8 cellular contexts compared by ENCODE assay signal in the genomic region with DNA sequence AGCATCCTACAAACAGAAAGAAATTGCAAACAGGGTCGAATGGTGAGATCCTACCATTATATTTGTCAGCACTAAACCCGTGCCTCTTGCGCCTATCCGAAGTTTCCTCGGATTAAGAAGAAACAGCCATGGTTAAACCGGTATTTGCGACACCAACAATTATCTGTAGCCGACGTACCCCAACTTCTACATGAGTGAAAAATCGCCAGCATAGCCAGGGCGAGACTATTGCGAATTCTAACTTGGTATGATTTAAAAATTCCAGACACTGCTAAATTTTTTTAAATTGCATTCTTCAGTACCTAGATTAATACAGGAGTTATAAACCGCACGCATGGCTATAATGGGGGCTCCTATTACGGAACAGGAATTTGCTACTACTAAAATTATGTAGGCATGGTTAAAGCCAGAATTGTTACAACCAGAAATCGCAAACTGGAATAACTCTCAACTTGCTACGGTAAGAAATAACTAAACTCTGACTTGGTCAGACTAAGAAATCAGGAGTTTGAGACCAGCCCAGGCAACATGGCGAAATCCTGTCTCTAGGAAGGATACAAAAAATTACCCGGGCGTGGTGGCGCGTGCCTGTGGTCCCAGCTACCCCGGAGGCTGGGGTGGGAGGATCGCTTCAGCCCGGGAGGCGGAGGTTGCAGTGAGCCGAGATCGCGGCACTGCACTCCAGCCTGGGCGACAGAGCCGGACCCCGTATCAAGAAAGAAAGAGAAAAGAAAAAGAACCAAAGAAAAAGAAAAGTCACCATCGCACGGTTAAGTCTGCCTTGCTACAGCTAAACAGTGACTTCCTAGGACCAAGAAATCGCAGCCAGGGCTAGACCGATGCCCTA. TPM values are rescaled to one million over a fixed set of nuclear protein-coding genes. Genes with fewer than 3 reads are reported as not detected.
DNase-seq lines count a peak whose midpoint lies in the region; ATAC-seq, FAIRE-seq and TF ChIP-seq lines count a peak whose summit lies in the region.

No MANE protein-coding gene starts in this region.

- H3K27me3 Mint-ChIP-seq in IgD-negative memory B cell (no peaks in the 10 kb centered on the region), immature natural killer cell (ENCODE audit: low read depth in 3 of 3) (peaks cover 7 to 39% (median 22%) of the 10 kb centered on the region in 3 donors)
- H3K27me3 Mint-ChIP-seq in T-helper 2 cell treated with Interferon-gamma antibody and Interleukin-4, amounts not matched to agents 5 μg/mL and 100 μg/mL, for 36 hours (ENCODE audit: low read depth), result peaks cover 2% of the 10 kb centered on the region

- intact Hi-C loops in body of pancreas (cut with DNase I), result no loop called here

- CTCF ChIA-PET in AG04449 (lab: Yijun Ruan, JAX), result interaction anchor here (0.7 to 3.3 kb wide), 13 partner anchors 10 to 156 kb away, joined by 3 to 45 read pairs (median 6); a partner anchor contains a TSS

- peaks cover 22% of the 10 kb centered on the region for H3K4me1 ChIP-seq in body of pancreas

- H3K9me3 ChIP-seq in body of pancreas, result no peaks in the 10 kb centered on the region

- H3K27ac ChIP-seq in body of pancreas (peak overlapping the region; percentile 90 to 98 (median 96)), skin epidermis (peak overlapping the region; percentile 93 to 100 (median 99))

- peak in 1 of 3 donors; percentile 36 for TF ChIP-seq POLR2A in body of pancreas (IDR thresholded peaks at IDR 0.05)

- H3K9me3 Mint-ChIP-seq in IgD-negative memory B cell (no peaks in the 10 kb centered on the region), immature natural killer cell (no peaks in the 10 kb centered on the region)
- H3K9me3 Mint-ChIP-seq in T-helper 2 cell treated with Interferon-gamma antibody and Interleukin-4, amounts not matched to agents 5 μg/mL and 100 μg/mL, for 36 hours, result peaks cover 3% of the 10 kb centered on the region

- WGBS in body of pancreas, 2 donors, result 0 to 1% methylated on average over 36 of the region's 36 CpGs

- H3K4me1 Mint-ChIP-seq in IgD-negative memory B cell (peaks cover 24 to 29% (median 28%) of the 10 kb centered on the region in 3 donors), immature natural killer cell (peaks cover 48 to 56% of the 10 kb centered on the region in 2 donors)
- H3K4me1 Mint-ChIP-seq in T-helper 2 cell treated with Interferon-gamma antibody and Interleukin-4, amounts not matched to agents 5 μg/mL and 100 μg/mL, for 36 hours (ENCODE audit: low read depth), result peaks cover 33% of the 10 kb centered on the region

- H3K4me3 ChIP-seq in AG04449 (ENCODE audit: low read depth, low read length), result peak overlapping the region; percentile 86
- peak overlapping the region; percentile 66 to 71 for H3K4me3 ChIP-seq in body of pancreas
- H3K4me3 ChIP-seq in skin epidermis, result peak overlapping the region; percentile 49 to 91 (median 82)

- H3K27ac Mint-ChIP-seq in IgD-negative memory B cell (peak overlapping the region; percentile 91 to 100 (median 100)), immature natural killer cell (peak overlapping the region; percentile 97 to 99 (median 99))
- H3K27ac Mint-ChIP-seq in T-helper 2 cell treated with Interferon-gamma antibody and Interleukin-4, amounts not matched to agents 5 μg/mL and 100 μg/mL, for 36 hours, result peak overlapping the region; percentile 100

- DNase-seq in AG04449 (ENCODE audit: low read depth, low spot score), result no peak
- no peak for DNase-seq in GM19239 (ENCODE audit: insufficient read length, low spot score)
- DNase-seq in T-helper 2 cell treated with Interferon-gamma antibody and Interleukin-4, amounts not matched to agents 5 μg/mL and 100 μg/mL, for 36 hours (ENCODE audit: low spot score), result peak; percentile 58
- peak; percentile 54 to 69 (median 58) for DNase-seq in body of pancreas
- DNase-seq in immature natural killer cell, result peak in 2 of 3 donors; percentile 34 to 68
- no peak for DNase-seq in omental fat pad (ENCODE audit: low spot score)

- TF ChIP-seq CTCF in AG04449 (IDR thresholded peaks at IDR 0.05; ENCODE audit: insufficient read depth, low read length, missing control alignments), result no peak
- no peak for TF ChIP-seq CTCF in body of pancreas (IDR thresholded peaks at IDR 0.05)
- no peak for TF ChIP-seq CTCF in omental fat pad (IDR thresholded peaks at IDR 0.05)

- ATAC-seq in body of pancreas (peak; percentile 25), omental fat pad (ENCODE audit: low FRiP score) (no peak)

- H3K4me3 Mint-ChIP-seq in IgD-negative memory B cell (peak overlapping the region; percentile 88 to 99 (median 98)), immature natural killer cell (peak overlapping the region; percentile 96 to 98 (median 98))
- peak overlapping the region; percentile 98 for H3K4me3 Mint-ChIP-seq in T-helper 2 cell treated with Interferon-gamma antibody and Interleukin-4, amounts not matched to agents 5 μg/mL and 100 μg/mL, for 36 hours

- POLR2A ChIA-PET in AG04449 (lab: Yijun Ruan, JAX), result interaction anchor here (0.9 to 3.0 kb wide), 9 partner anchors 13 to 115 kb away, joined by 3 to 28 read pairs (median 4); no protein-coding TSS in a partner anchor

- H3K36me3 Mint-ChIP-seq in IgD-negative memory B cell, result peaks cover 3% of the 10 kb centered on the region
- H3K36me3 Mint-ChIP-seq in T-helper 2 cell treated with Interferon-gamma antibody and Interleukin-4, amounts not matched to agents 5 μg/mL and 100 μg/mL, for 36 hours (ENCODE audit: low read depth), result peaks cover 29% of the 10 kb centered on the region
- peaks cover 0 to 7% (median 3%) of the 10 kb centered on the region in 3 donors for H3K36me3 Mint-ChIP-seq in immature natural killer cell

- no peaks in the 10 kb centered on the region for H3K27me3 ChIP-seq in body of pancreas

- H3K36me3 ChIP-seq in body of pancreas (replicated peaks in 1 of 2; ENCODE audit: insufficient read depth in 1 of 2, low read depth in 2 of 2), result no peaks in the 10 kb centered on the region

- FAIRE-seq in GM19239 (lab: Jason Lieb, UNC), result peak; percentile 4

RNA-seq across cellular contexts. Expression of a gene that starts 25.5 kb away (rescaled TPM):
- polyA plus RNA-seq in IgD-negative memory B cell, result 42.9 TPM
- 1 to 10 TPM in 1 of 2 donors, under 1 TPM in 1; 0.99 to 1.3 TPM for total RNA-seq in body of pancreas
- polyA plus RNA-seq in immature natural killer cell, result 10 to 100 TPM; 35.3 to 53.0 (median 44.3) TPM
- 1 to 10 TPM; 1.5 to 5.5 (median 3.4) TPM for total RNA-seq in omental fat pad

RNA-seq across cellular contexts. Expression of a gene that starts 55.1 kb away (rescaled TPM):
- polyA plus RNA-seq in IgD-negative memory B cell (44.1 TPM), immature natural killer cell (10 to 100 TPM; 30.3 to 49.6 (median 33.8) TPM)
- total RNA-seq in body of pancreas (10 to 100 TPM; 21.5 to 41.5 TPM), omental fat pad (10 to 100 TPM; 31.9 to 41.8 (median 35.3) TPM)

Comparison
In these comparisons a context has a peak if more than half of its experiments do, and no peak if none do; other contexts are left out.
1. DNase-seq: peak in T-helper 2 cell treated with Interferon-gamma antibody and Interleukin-4, amounts not matched to agents 5 μg/mL and 100 μg/mL, for 36 hours (single experiment), body of pancreas (4 of 4) and immature natural killer cell (2 of 3); none in AG04449 (single experiment), GM19239 (single experiment) and omental fat pad (single experiment).
2. Peak in every context shown above with its lines, with median percentiles within 50 percentile points of each other: H3K4me3 ChIP-seq, H3K27ac Mint-ChIP-seq and H3K4me3 Mint-ChIP-seq.